In the genomic region with DNA sequence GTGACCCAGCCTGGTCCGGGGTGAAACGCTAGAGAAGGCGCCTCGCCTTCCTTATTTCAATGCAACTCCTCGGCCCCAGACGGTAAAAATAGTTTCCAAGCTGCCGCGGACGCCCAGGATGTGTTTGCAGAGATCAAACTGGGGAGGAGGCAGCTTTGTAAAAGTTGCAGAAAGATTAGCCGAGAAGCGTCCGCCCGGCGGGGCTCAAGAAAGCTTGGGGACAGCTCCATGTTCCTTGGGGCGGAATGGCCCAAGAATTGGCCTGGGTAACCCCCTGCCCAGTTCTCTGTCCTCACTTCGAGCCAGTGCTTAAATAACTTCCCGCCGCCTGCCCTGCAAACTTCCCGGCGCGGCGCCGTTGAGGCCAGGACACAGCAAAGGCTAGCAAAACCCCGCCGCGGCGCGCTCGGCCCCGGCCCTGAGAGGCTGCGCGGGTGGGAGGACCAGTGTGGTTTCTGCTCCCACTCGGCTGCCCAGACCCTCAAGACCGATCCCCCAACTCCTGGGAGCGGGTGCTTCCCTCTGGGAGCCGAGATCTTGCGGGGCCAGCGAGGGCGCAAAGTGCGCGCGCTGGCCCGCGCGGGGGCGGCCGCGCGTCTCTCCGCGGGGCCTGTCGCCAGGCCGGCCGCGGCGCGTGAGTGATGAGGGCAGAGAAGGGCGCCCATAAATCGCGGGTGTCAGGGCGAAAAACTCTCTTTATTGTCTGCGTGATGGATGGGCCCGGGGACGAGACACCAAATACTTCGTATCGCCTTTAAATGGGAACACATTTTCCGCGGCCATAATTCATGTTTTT, we compare ENCODE assay signal across 8 cellular contexts. TPM values are rescaled to one million over a fixed set of nuclear protein-coding genes. Genes with fewer than 3 reads are reported as not detected.
A peak's percentile ranks its signal among the peaks of the same experiment; 100 is the strongest.
DNase-seq lines count a peak whose midpoint lies in the region; ATAC-seq and TF ChIP-seq lines count a peak whose summit lies in the region.

No MANE protein-coding gene starts in this region.

- H3K4me1 ChIP-seq in GM23338 (ENCODE audit: insufficient read depth) (peaks cover 60% of the 10 kb centered on the region), right cardiac atrium (ENCODE audit: control insufficient read depth, insufficient read depth, low read length) (no peaks in the 10 kb centered on the region), gastrocnemius medialis (peaks cover 4 to 15% of the 10 kb centered on the region in 2 donors)

- no peak overlapping the region for H3K27ac ChIP-seq in GM23338 (ENCODE audit: low read depth)
- peak overlapping the region; percentile 82 for H3K27ac ChIP-seq in right cardiac atrium (ENCODE audit: low read length)
- H3K27ac ChIP-seq in gastrocnemius medialis, result peak overlapping the region; percentile 80 to 92 (median 85)

- ATAC-seq in GM23338, result 0 out of 3 replicates have a peak, but pooled peaks have one; percentile 1
- ATAC-seq in right cardiac atrium, result peak; percentile 18 to 36
- no peak for ATAC-seq in gastrocnemius medialis
- no peak for ATAC-seq in HG02852 (IDR thresholded peaks at IDR 0.05; ENCODE audit: unreplicated experiment)

- no peak overlapping the region for H2AFZ ChIP-seq in GM23338

- H3K4me1 Mint-ChIP-seq in GM23338, result peaks cover 43% of the 10 kb centered on the region
- H3K4me1 Mint-ChIP-seq in activated T-helper 1 cell treated with anti-CD3 and anti-CD28 coated beads, Interleukin-12 subunit alpha, Interleukin-12 subunit beta, Interleukin-2, Interleukin-4 antibody, amounts not matched to agents 30 ng/mL and 10 ng/mL and 1 ng/mL, durations not matched to agents 14 hours and 24 hours and 36 hours (ENCODE audit: low read depth), result peaks cover 18% of the 10 kb centered on the region

- peak overlapping the region; percentile 77 for H3K4me3 Mint-ChIP-seq in GM23338
- H3K4me3 Mint-ChIP-seq in activated T-helper 1 cell treated with anti-CD3 and anti-CD28 coated beads, Interleukin-12 subunit alpha, Interleukin-12 subunit beta, Interleukin-2, Interleukin-4 antibody, amounts not matched to agents 30 ng/mL and 10 ng/mL and 1 ng/mL, durations not matched to agents 14 hours and 24 hours and 36 hours, result peak overlapping the region; percentile 59

- H3K79me2 ChIP-seq in GM23338 (replicated peaks; ENCODE audit: insufficient read depth), result no peaks in the 10 kb centered on the region

- H3K4me3 ChIP-seq in GM23338, result peak overlapping the region; percentile 87
- H3K4me3 ChIP-seq in right cardiac atrium (ENCODE audit: low read length), result peak overlapping the region; percentile 84
- peak overlapping the region; percentile 80 to 100 (median 82) for H3K4me3 ChIP-seq in gastrocnemius medialis

- no peak for TF ChIP-seq CTCF in GM23338 (conservative IDR thresholded peaks at IDR 0.05; ENCODE audit: low read depth in 2 of 2)
- no peak for TF ChIP-seq CTCF in gastrocnemius medialis (IDR thresholded peaks at IDR 0.05 in 4 of 5, conservative IDR thresholded peaks at IDR 0.05 in 1 of 5)

- no peak overlapping the region for H3K27ac Mint-ChIP-seq in GM23338
- no peak overlapping the region for H3K27ac Mint-ChIP-seq in activated T-helper 1 cell treated with anti-CD3 and anti-CD28 coated beads, Interleukin-12 subunit alpha, Interleukin-12 subunit beta, Interleukin-2, Interleukin-4 antibody, amounts not matched to agents 30 ng/mL and 10 ng/mL and 1 ng/mL, durations not matched to agents 14 hours and 24 hours and 36 hours

- intact Hi-C loops in activated T-helper 1 cell treated with anti-CD3 and anti-CD28 coated beads, Interleukin-12 subunit alpha, Interleukin-12 subunit beta, Interleukin-2, Interleukin-4 antibody, amounts not matched to agents 30 ng/mL and 10 ng/mL and 1 ng/mL, durations not matched to agents 14 hours and 24 hours and 36 hours (cut with micrococcal nuclease), result no loop called here
- intact Hi-C loops in right cardiac atrium (cut with DNase I) (loop anchor here in 3 of 4 donors (10.0 kb wide), 5 partner anchors 207 to 1147 kb away; no protein-coding TSS in a partner anchor), gastrocnemius medialis (cut with DNase I; ENCODE audit: low total_unique reads) (loop anchor here (10.0 kb wide), 1 partner anchor 1147 kb away; no protein-coding TSS in a partner anchor)

- peaks cover 3% of the 10 kb centered on the region; the same call in 2 of the 3 replicates for H3K9me3 Mint-ChIP-seq in GM23338
- no peaks in the 10 kb centered on the region for H3K9me3 Mint-ChIP-seq in activated T-helper 1 cell treated with anti-CD3 and anti-CD28 coated beads, Interleukin-12 subunit alpha, Interleukin-12 subunit beta, Interleukin-2, Interleukin-4 antibody, amounts not matched to agents 30 ng/mL and 10 ng/mL and 1 ng/mL, durations not matched to agents 14 hours and 24 hours and 36 hours

- H3K36me3 ChIP-seq in GM23338 (ENCODE audit: insufficient read depth), result no peaks in the 10 kb centered on the region
- no peaks in the 10 kb centered on the region for H3K36me3 ChIP-seq in gastrocnemius medialis

- no peaks in the 10 kb centered on the region; the same call in 2 of the 3 replicates for H3K36me3 Mint-ChIP-seq in GM23338 (ENCODE audit: low read depth)
- H3K36me3 Mint-ChIP-seq in activated T-helper 1 cell treated with anti-CD3 and anti-CD28 coated beads, Interleukin-12 subunit alpha, Interleukin-12 subunit beta, Interleukin-2, Interleukin-4 antibody, amounts not matched to agents 30 ng/mL and 10 ng/mL and 1 ng/mL, durations not matched to agents 14 hours and 24 hours and 36 hours (ENCODE audit: low read depth), result peaks cover 5% of the 10 kb centered on the region

- H3F3A ChIP-seq in GM23338 (replicated peaks; ENCODE audit: low read depth), result peaks cover 24% of the 10 kb centered on the region

- DNase-seq in GM23338 (ENCODE audit: low spot score) (peak; percentile 71), right cardiac atrium (peak in 2 of 3 donors; percentile 82 to 87), gastrocnemius medialis (no peak), AML-193 (lab: John Stamatoyannopoulos, UW) (no peak)
- no peak for DNase-seq in activated T-helper 1 cell treated with anti-CD3 and anti-CD28 coated beads, Interleukin-12 subunit alpha, Interleukin-12 subunit beta, Interleukin-2, Interleukin-4 antibody, amounts not matched to agents 30 ng/mL and 10 ng/mL and 1 ng/mL, durations not matched to agents 14 hours and 24 hours and 36 hours (ENCODE audit: low spot score)
- DNase-seq in stimulated activated CD4-positive, alpha-beta T cell treated with anti-CD3 and anti-CD28 coated beads, Interleukin-4, amount 100 ng/mL, for 24 hours, result no peak
- no peak for DNase-seq in effector CD8-positive, alpha-beta T cell (lab: John Stamatoyannopoulos, UW)

- in situ Hi-C loops in gastrocnemius medialis (cut with MboI; ENCODE audit: low sequenced_read_pairs in 4 of 4), result no loop called here

- peak overlapping the region; percentile 85 for H3K4me2 ChIP-seq in GM23338

- peaks cover 93% of the 10 kb centered on the region for H3K27me3 Mint-ChIP-seq in GM23338 (ENCODE audit: insufficient read depth, low read depth, poor library complexity)
- H3K27me3 Mint-ChIP-seq in activated T-helper 1 cell treated with anti-CD3 and anti-CD28 coated beads, Interleukin-12 subunit alpha, Interleukin-12 subunit beta, Interleukin-2, Interleukin-4 antibody, amounts not matched to agents 30 ng/mL and 10 ng/mL and 1 ng/mL, durations not matched to agents 14 hours and 24 hours and 36 hours (ENCODE audit: insufficient read depth), result peaks cover 70% of the 10 kb centered on the region

- peaks cover 99% of the 10 kb centered on the region for H3K27me3 ChIP-seq in GM23338 (ENCODE audit: insufficient read depth)
- H3K27me3 ChIP-seq in right cardiac atrium (ENCODE audit: control insufficient read depth, insufficient read depth), result no peaks in the 10 kb centered on the region
- H3K27me3 ChIP-seq in gastrocnemius medialis, result peaks cover 0 to 38% (median 32%) of the 10 kb centered on the region in 3 donors

- peaks cover 21% of the 10 kb centered on the region for H4K20me1 ChIP-seq in GM23338 (replicated peaks; ENCODE audit: insufficient read depth)

- no peak for TF ChIP-seq POLR2A in gastrocnemius medialis (IDR thresholded peaks at IDR 0.05)

- H3K9me3 ChIP-seq in right cardiac atrium (ENCODE audit: control insufficient read depth, low read length) (no peaks in the 10 kb centered on the region), gastrocnemius medialis (no peaks in the 10 kb centered on the region)

- H3K9me2 ChIP-seq in GM23338 (ENCODE audit: insufficient read depth), result no peaks in the 10 kb centered on the region

- WGBS in right cardiac atrium, result 7% methylated on average over 68 of the region's 68 CpGs

TF ChIP-seq in GM23338, 12 proteins besides CTCF, POLR2A, EP300 and RAD21:
- TF ChIP-seq EZH2 (IDR thresholded peaks at IDR 0.05; ENCODE audit: low read depth, unreplicated experiment) (peak; percentile 82), ZNF114 (CRISPR knock-in tag; IDR thresholded peaks at IDR 0.05) (no peak), EZH2phosphoT487 (IDR thresholded peaks at IDR 0.05; ENCODE audit: unreplicated experiment) (peak; percentile 61)
- TF ChIP-seq, protein P1, sequence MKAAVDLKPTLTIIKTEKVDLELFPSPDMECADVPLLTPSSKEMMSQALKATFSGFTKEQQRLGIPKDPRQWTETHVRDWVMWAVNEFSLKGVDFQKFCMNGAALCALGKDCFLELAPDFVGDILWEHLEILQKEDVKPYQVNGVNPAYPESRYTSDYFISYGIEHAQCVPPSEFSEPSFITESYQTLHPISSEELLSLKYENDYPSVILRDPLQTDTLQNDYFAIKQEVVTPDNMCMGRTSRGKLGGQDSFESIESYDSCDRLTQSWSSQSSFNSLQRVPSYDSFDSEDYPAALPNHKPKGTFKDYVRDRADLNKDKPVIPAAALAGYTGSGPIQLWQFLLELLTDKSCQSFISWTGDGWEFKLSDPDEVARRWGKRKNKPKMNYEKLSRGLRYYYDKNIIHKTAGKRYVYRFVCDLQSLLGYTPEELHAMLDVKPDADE (IDR thresholded peaks at IDR 0.05), result no peak

RNA-seq across cellular contexts. Expression of gene ZNF503, which starts 6.3 kb away (rescaled TPM):
- 0.04 TPM in 1 of 2 replicates, not detected in the other for total RNA-seq in GM23338 (2014; rRNA removed; shearing (Covaris generic))
- polyA plus RNA-seq in GM23338 (2016; fragmentation: Nextera tagmentation; extraction: Ambion mirVana), result 0.21 and 0.24 TPM in 2 replicates
- 0.07 TPM in 1 of 2 replicates, not detected in the other for total RNA-seq in activated T-helper 1 cell treated with anti-CD3 and anti-CD28 coated beads, Interleukin-12 subunit alpha, Interleukin-12 subunit beta, Interleukin-2, Interleukin-4 antibody, amounts not matched to agents 30 ng/mL and 10 ng/mL and 1 ng/mL, durations not matched to agents 14 hours and 24 hours and 36 hours
- total RNA-seq in right cardiac atrium, result 10 to 100 TPM; 13.2 to 14.6 (median 14.3) TPM
- polyA plus RNA-seq in right cardiac atrium, result 8.7 TPM
- total RNA-seq in gastrocnemius medialis, result 1 to 10 TPM; 1.7 to 2.0 (median 1.8) TPM

RNA-seq across cellular contexts. Expression of gene LRMDA, which starts 23.5 kb away (rescaled TPM):
- total RNA-seq in GM23338 (2014; rRNA removed; shearing (Covaris generic)), result 0.90 TPM in 1 of 2 replicates, not detected in the other
- polyA plus RNA-seq in GM23338 (2016; fragmentation: Nextera tagmentation; extraction: Ambion mirVana), result 1.6 and 1.8 TPM in 2 replicates
- not detected in 2 replicates for total RNA-seq in activated T-helper 1 cell treated with anti-CD3 and anti-CD28 coated beads, Interleukin-12 subunit alpha, Interleukin-12 subunit beta, Interleukin-2, Interleukin-4 antibody, amounts not matched to agents 30 ng/mL and 10 ng/mL and 1 ng/mL, durations not matched to agents 14 hours and 24 hours and 36 hours
- 10 to 100 TPM; 42.7 to 97.9 (median 55.1) TPM for total RNA-seq in right cardiac atrium
- polyA plus RNA-seq in right cardiac atrium, result 48.8 TPM
- 1 to 10 TPM in 3 of 4 donors, under 1 TPM in 1; 0.80 to 4.5 (median 1.4) TPM for total RNA-seq in gastrocnemius medialis

Comparison
In these comparisons a context has a peak if more than half of its experiments do, and no peak if none do; other contexts are left out.
1. ATAC-seq: peak in GM23338 (single experiment) and right cardiac atrium (2 of 2); none in gastrocnemius medialis (0 of 2) and HG02852 (single experiment).
2. DNase-seq: peak in GM23338 (single experiment) and right cardiac atrium (2 of 3); none in activated T-helper 1 cell treated with anti-CD3 and anti-CD28 coated beads, Interleukin-12 subunit alpha, Interleukin-12 subunit beta, Interleukin-2, Interleukin-4 antibody, amounts not matched to agents 30 ng/mL and 10 ng/mL and 1 ng/mL, durations not matched to agents 14 hours and 24 hours and 36 hours (single experiment), gastrocnemius medialis (0 of 2), AML-193 (0 of 2), stimulated activated CD4-positive, alpha-beta T cell treated with anti-CD3 and anti-CD28 coated beads, Interleukin-4, amount 100 ng/mL, for 24 hours (single experiment) and effector CD8-positive, alpha-beta T cell (single experiment).
3. RNA of gene ZNF503, which starts 6.3 kb away (total RNA-seq): 13.2 to 14.6 TPM in right cardiac atrium; 1.7 to 2.0 TPM in gastrocnemius medialis, 0.04 TPM in GM23338 and 0.07 TPM in activated T-helper 1 cell treated with anti-CD3 and anti-CD28 coated beads, Interleukin-12 subunit alpha, Interleukin-12 subunit beta, Interleukin-2, Interleukin-4 antibody, amounts not matched to agents 30 ng/mL and 10 ng/mL and 1 ng/mL, durations not matched to agents 14 hours and 24 hours and 36 hours; every median in the first group is over 4 times any median in the second.
4. RNA of gene LRMDA, which starts 23.5 kb away (total RNA-seq): 42.7 to 97.9 TPM in right cardiac atrium; 0.80 to 4.5 TPM in gastrocnemius medialis, 0.90 TPM in GM23338 and not detected in activated T-helper 1 cell treated with anti-CD3 and anti-CD28 coated beads, Interleukin-12 subunit alpha, Interleukin-12 subunit beta, Interleukin-2, Interleukin-4 antibody, amounts not matched to agents 30 ng/mL and 10 ng/mL and 1 ng/mL, durations not matched to agents 14 hours and 24 hours and 36 hours; every median in the first group is over 4 times any median in the second.
5. Peak in every context shown above with its lines, with median percentiles within 50 percentile points of each other: H3K4me3 ChIP-seq.